In the genomic region with DNA sequence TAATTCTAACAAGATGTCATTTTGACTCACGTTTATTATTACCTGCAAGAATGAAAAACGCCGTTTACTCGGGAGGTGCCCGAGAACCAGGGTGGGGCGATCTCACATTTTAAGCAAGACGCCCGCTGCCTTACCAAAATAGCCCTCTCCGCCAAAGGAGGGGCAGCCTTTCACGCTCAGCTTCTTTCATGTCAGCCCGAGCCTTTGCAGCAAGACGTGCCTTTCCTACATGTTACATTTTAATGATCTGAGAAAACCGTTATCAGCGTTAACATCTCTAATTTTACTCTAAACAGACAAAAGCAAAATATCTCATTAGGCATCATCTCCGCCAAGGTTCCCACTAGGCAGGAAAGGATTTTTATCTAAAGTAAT, we compare ENCODE assay signal across 9 cellular contexts. TPM values are rescaled to one million over a fixed set of nuclear protein-coding genes. Genes with fewer than 3 reads are reported as not detected.
A peak's percentile ranks its signal among the peaks of the same experiment; 100 is the strongest.
DNase-seq lines count a peak whose midpoint lies in the region; ATAC-seq, FAIRE-seq and TF ChIP-seq lines count a peak whose summit lies in the region.
"Had no signal": no experiment of that assay in that cellular context is flagged by ENCODE, and none has a peak within 500 bp of the region (broad histone marks: within the 10 kb centered on the region; RNA-seq: fewer than 3 reads in every experiment).

No MANE protein-coding gene starts in this region.

- H3K27me3 Mint-ChIP-seq in activated CD4-positive, alpha-beta memory T cell treated with anti-CD3 and anti-CD28 coated beads, Interleukin-2, amount 10 ng/mL, durations not matched to agents 7 days and 5 days, result peaks cover 42% of the 10 kb centered on the region

- FAIRE-seq in small intestine (lab: Jason Lieb, UNC) (no peak), frontal cortex (lab: Jason Lieb, UNC) (no peak)

- intact Hi-C loops in esophagus squamous epithelium (cut with DNase I), result loop anchor here (10.0 kb wide), 3 partner anchors 90 to 200 kb away; no protein-coding TSS in a partner anchor

- H3K9me3 ChIP-seq in esophagus squamous epithelium, result no peaks in the 10 kb centered on the region
- no peaks in the 10 kb centered on the region for H3K9me3 ChIP-seq in small intestine (ENCODE audit: control insufficient read depth, low read depth)
- H3K9me3 ChIP-seq: neutrophil had no signal

- WGBS in esophagus squamous epithelium, 2 donors, result 22 to 30% methylated on average over 11 to 15 of the region's 15 CpGs
- WGBS in small intestine, 3 donors, result 8 to 32% (median 19%) methylated on average over 15 of the region's 15 CpGs

- H3K36me3 Mint-ChIP-seq in activated CD4-positive, alpha-beta memory T cell treated with anti-CD3 and anti-CD28 coated beads, Interleukin-2, amount 10 ng/mL, durations not matched to agents 7 days and 5 days (ENCODE audit: low read depth), result peaks cover 28% of the 10 kb centered on the region

- TF ChIP-seq CTCF in esophagus squamous epithelium (IDR thresholded peaks at IDR 0.05), result no peak

- peak overlapping the region in 3 of 4 donors; percentile 84 to 93 (median 91) for H3K27ac ChIP-seq in esophagus squamous epithelium
- no peak overlapping the region for H3K27ac ChIP-seq in small intestine (ENCODE audit: low read depth in 1 of 2, low read length in 1 of 2)
- H3K27ac ChIP-seq: neutrophil had no signal

- no peaks in the 10 kb centered on the region for H3K36me3 ChIP-seq in esophagus squamous epithelium
- H3K36me3 ChIP-seq in small intestine (ENCODE audit: control insufficient read depth in 2 of 2, insufficient read depth in 2 of 2, low read length in 2 of 2), result no peaks in the 10 kb centered on the region
- H3K36me3 ChIP-seq: neutrophil had no signal

- POLR2A ChIA-PET in activated CD4-positive, alpha-beta memory T cell treated with anti-CD3 and anti-CD28 coated beads, Interleukin-2, amount 10 ng/mL, durations not matched to agents 7 days and 5 days (lab: Charles Lee), result interaction anchor here (0.6 to 6.2 kb wide), 10 partner anchors 8 to 214 kb away, joined by 3 to 101 read pairs (median 11); no protein-coding TSS in a partner anchor

- no peak for TF ChIP-seq POLR2A in esophagus squamous epithelium (IDR thresholded peaks at IDR 0.05)

- CTCF ChIA-PET in activated CD4-positive, alpha-beta memory T cell treated with anti-CD3 and anti-CD28 coated beads, Interleukin-2, amount 10 ng/mL, durations not matched to agents 7 days and 5 days (lab: Charles Lee), result interaction anchor here (1.4 to 14.1 kb wide), 4 partner anchors 99 to 354 kb away, joined by 4 to 281 read pairs (median 10); no protein-coding TSS in a partner anchor

- in situ Hi-C loops in KBM-7 (cut with MboI; ENCODE audit: low pct_unique_long_range_greater_than_20kb, low sequenced_read_pairs), result no loop called here

- DNase-seq in KBM-7 (peak; percentile 19), esophagus squamous epithelium (lab: John Stamatoyannopoulos, UW) (no peak), small intestine (no peak), DMS79 (lab: John Stamatoyannopoulos, UW) (no peak), frontal cortex (ENCODE audit: low spot score in 2 of 2) (no peak), SW 1271 (lab: John Stamatoyannopoulos, UW) (no peak)
- DNase-seq in activated CD4-positive, alpha-beta memory T cell treated with anti-CD3 and anti-CD28 coated beads, Interleukin-2, amount 10 ng/mL, durations not matched to agents 7 days and 5 days, result peak; percentile 51

- peaks cover 35% of the 10 kb centered on the region for H3K4me1 Mint-ChIP-seq in activated CD4-positive, alpha-beta memory T cell treated with anti-CD3 and anti-CD28 coated beads, Interleukin-2, amount 10 ng/mL, durations not matched to agents 7 days and 5 days

- H3K4me1 ChIP-seq in esophagus squamous epithelium (peaks cover 6 to 26% (median 10%) of the 10 kb centered on the region in 3 donors), small intestine (ENCODE audit: control insufficient read depth in 2 of 2, insufficient read depth in 1 of 2, low read depth in 1 of 2, low read length in 1 of 2) (peaks cover 0 to 4% of the 10 kb centered on the region in 2 donors)

- H3K9me3 Mint-ChIP-seq in activated CD4-positive, alpha-beta memory T cell treated with anti-CD3 and anti-CD28 coated beads, Interleukin-2, amount 10 ng/mL, durations not matched to agents 7 days and 5 days, result no peaks in the 10 kb centered on the region

- H3K4me3 Mint-ChIP-seq in activated CD4-positive, alpha-beta memory T cell treated with anti-CD3 and anti-CD28 coated beads, Interleukin-2, amount 10 ng/mL, durations not matched to agents 7 days and 5 days, result peak overlapping the region; percentile 87

- peak overlapping the region; percentile 74 for H3K27ac Mint-ChIP-seq in activated CD4-positive, alpha-beta memory T cell treated with anti-CD3 and anti-CD28 coated beads, Interleukin-2, amount 10 ng/mL, durations not matched to agents 7 days and 5 days

- peaks cover 0 to 27% (median 0%) of the 10 kb centered on the region in 4 donors for H3K27me3 ChIP-seq in esophagus squamous epithelium
- peaks cover 2 to 5% of the 10 kb centered on the region in 2 donors for H3K27me3 ChIP-seq in small intestine (ENCODE audit: control insufficient read depth in 2 of 2, insufficient read depth in 2 of 2, low read length in 2 of 2)

- peak overlapping the region; percentile 67 to 92 (median 78) for H3K4me3 ChIP-seq in esophagus squamous epithelium
- peak overlapping the region; percentile 68 to 86 for H3K4me3 ChIP-seq in small intestine (ENCODE audit: low read depth in 1 of 2, low read length in 2 of 2)

- no peak for ATAC-seq in HG02884 (IDR thresholded peaks at IDR 0.05; ENCODE audit: unreplicated experiment)

RNA-seq across cellular contexts. Expression of a gene that starts 2.0 kb away (rescaled TPM):
- total RNA-seq in activated CD4-positive, alpha-beta memory T cell treated with anti-CD3 and anti-CD28 coated beads, Interleukin-2, amount 10 ng/mL, durations not matched to agents 7 days and 5 days, result 10 to 100 TPM; 30.3 to 31.1 TPM
- 1 to 10 TPM in 1 of 4 donors, under 1 TPM in 3; 0.22 to 6.1 (median 0.66) TPM for total RNA-seq in esophagus squamous epithelium
- polyA plus RNA-seq in small intestine, result under 1 TPM in 2 of 3 donors, not detected in 1; under 0.01 to 0.67 TPM
- 48.9 TPM for total RNA-seq in frontal cortex

Comparison
In these comparisons a context has a peak if more than half of its experiments do, and no peak if none do; other contexts are left out.
1. DNase-seq: peak in KBM-7 (single experiment) and activated CD4-positive, alpha-beta memory T cell treated with anti-CD3 and anti-CD28 coated beads, Interleukin-2, amount 10 ng/mL, durations not matched to agents 7 days and 5 days (single experiment); none in esophagus squamous epithelium (single experiment), small intestine (single experiment), DMS79 (single experiment), frontal cortex (0 of 2) and SW 1271 (0 of 2).
2. H3K27ac ChIP-seq: peak in esophagus squamous epithelium (3 of 4); none in small intestine (0 of 2).